8 cellular contexts compared by ENCODE assay signal in the genomic region with DNA sequence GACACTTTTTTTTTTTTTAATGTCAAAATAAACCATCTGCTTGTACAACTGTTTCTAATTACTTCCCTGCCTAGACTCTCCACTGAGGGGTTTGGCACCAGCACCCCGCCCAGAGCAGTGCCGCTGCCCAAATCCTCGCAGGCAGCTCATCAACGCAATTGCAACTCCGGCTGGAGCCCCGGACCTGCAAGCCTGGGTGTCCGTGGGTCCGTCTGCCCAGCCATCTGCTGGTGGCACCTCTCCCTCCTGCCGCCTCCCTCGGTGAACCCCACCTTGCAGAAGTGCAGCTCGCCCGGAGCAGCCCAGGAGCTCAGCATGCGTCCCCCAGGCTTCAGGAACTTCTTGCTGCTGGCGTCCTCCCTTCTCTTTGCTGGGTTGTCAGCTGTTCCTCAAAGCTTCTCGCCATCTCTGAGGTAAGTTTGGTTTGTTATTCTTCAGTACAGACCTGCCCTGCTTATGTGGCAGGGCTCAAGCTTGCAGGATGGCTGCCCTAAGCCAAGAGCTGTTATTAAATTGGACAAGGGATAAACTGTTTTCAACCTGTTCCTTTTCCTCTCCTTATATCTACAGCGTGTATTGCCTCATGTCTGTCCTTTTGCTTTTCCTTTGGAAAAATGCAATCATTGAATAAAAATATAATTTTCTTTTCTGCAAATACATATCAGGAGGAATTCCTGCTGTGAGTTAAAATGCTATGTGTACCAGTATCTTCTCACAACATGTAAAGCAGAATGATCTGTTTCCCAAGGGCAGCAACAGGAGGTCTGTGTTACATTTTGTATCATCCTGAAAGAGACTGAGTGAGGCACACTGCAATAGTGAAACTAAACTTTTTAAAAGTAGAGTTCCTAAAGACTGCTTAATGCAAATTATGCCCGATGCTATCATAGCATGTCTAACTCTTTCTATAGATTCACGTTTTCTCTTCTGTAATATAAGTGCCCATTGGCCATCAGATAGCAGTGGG. TPM values are rescaled to one million over a fixed set of nuclear protein-coding genes. Genes with fewer than 3 reads are reported as not detected.
DNase-seq lines count a peak whose midpoint lies in the region; ATAC-seq and TF ChIP-seq lines count a peak whose summit lies in the region.

A gene with protein sequence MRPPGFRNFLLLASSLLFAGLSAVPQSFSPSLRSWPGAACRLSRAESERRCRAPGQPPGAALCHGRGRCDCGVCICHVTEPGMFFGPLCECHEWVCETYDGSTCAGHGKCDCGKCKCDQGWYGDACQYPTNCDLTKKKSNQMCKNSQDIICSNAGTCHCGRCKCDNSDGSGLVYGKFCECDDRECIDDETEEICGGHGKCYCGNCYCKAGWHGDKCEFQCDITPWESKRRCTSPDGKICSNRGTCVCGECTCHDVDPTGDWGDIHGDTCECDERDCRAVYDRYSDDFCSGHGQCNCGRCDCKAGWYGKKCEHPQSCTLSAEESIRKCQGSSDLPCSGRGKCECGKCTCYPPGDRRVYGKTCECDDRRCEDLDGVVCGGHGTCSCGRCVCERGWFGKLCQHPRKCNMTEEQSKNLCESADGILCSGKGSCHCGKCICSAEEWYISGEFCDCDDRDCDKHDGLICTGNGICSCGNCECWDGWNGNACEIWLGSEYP (plus strand): TSS at position 157 of the 967 bp plus-strand sequence. CDS start 159 bp downstream, at position 316.

- no peaks in the 10 kb centered on the region for H3K27me3 Mint-ChIP-seq in MCF 10A (ENCODE audit: insufficient read depth, unreplicated experiment)

- H2AK5ac ChIP-seq in mesenchymal stem cell (ENCODE audit: low read length, severe bottlenecking): peak within 1 kb of the TSS; percentile 79

- H3K27me3 ChIP-seq in mesenchymal stem cell (ENCODE audit: control insufficient read depth in 1 of 2, insufficient read depth in 1 of 2, low read length in 2 of 2) (no peaks in the 10 kb centered on the region), spleen (replicated peaks in 1 of 7) (peaks cover 0 to 32% (median 7%) of the 10 kb centered on the region in 7 donors)

- H3K14ac ChIP-seq in mesenchymal stem cell (ENCODE audit: low read length in 2 of 2): no peak within 1 kb of the TSS

- H3K4me1 ChIP-seq in mesenchymal stem cell (ENCODE audit: control insufficient read depth, insufficient read depth, low read depth, low read length) (peaks cover 19% of the 10 kb centered on the region), spleen (peaks cover 0 to 17% (median 3%) of the 10 kb centered on the region in 6 donors)

- TF ChIP-seq CTCF in MCF 10A (IDR thresholded peaks at IDR 0.05; ENCODE audit: unreplicated experiment): no peak
- no peak for TF ChIP-seq CTCF in spleen (IDR thresholded peaks at IDR 0.05 in 8 of 11, conservative IDR thresholded peaks at IDR 0.05 in 3 of 11)

- 92% methylated on average over 17 of the region's 18 CpGs for WGBS in mesenchymal stem cell
- 62 to 75% (median 73%) methylated on average over 18 of the region's 18 CpGs for WGBS in spleen, 5 donors

- H3K4ac ChIP-seq in mesenchymal stem cell (ENCODE audit: low read depth in 1 of 2, low read length in 2 of 2): peak within 1 kb of the TSS; percentile 0 to 87

- H4K8ac ChIP-seq in mesenchymal stem cell (ENCODE audit: low read length): peak within 1 kb of the TSS; percentile 77

- CTCF ChIA-PET in MCF 10A (lab: Yijun Ruan, JAX): interaction anchor here (0.6 to 1.9 kb wide), 3 partner anchors 229 to 1612 kb away, joined by 3 to 5 read pairs (median 3); no protein-coding TSS in a partner anchor

- H3K36me3 ChIP-seq in mesenchymal stem cell (ENCODE audit: control insufficient read depth in 1 of 2, insufficient read depth in 2 of 2, low read depth in 1 of 2, low read length in 2 of 2) (no peaks in the 10 kb centered on the region), spleen (no peaks in the 10 kb centered on the region)

- H3K36me3 Mint-ChIP-seq in MCF 10A (ENCODE audit: insufficient read depth, unreplicated experiment): no peaks in the 10 kb centered on the region

- no TSS peak for BruUV-seq in MCF 10A (replicated peaks; lab: Mats Ljungman, UMichigan)

- H3K4me3 Mint-ChIP-seq in MCF 10A (ENCODE audit: unreplicated experiment): no peak within 1 kb of the TSS

- peak within 1 kb of the TSS; percentile 79 for H3K27ac Mint-ChIP-seq in MCF 10A (ENCODE audit: low read depth, unreplicated experiment)

- no peak within 1 kb of the TSS for H3K27ac ChIP-seq in mesenchymal stem cell (ENCODE audit: low read length, poor library complexity, severe bottlenecking)
- no peak within 1 kb of the TSS for H3K27ac ChIP-seq in spleen

- POLR2A ChIA-PET in MCF 10A (lab: Yijun Ruan, JAX): interaction anchor here (0.6 to 0.9 kb wide), 3 partner anchors 14 to 167 kb away, joined by 3 read pairs; no protein-coding TSS in a partner anchor

- H2BK5ac ChIP-seq in mesenchymal stem cell (ENCODE audit: low read depth, low read length, poor library complexity, severe bottlenecking): no peak within 1 kb of the TSS

- peak within 1 kb of the TSS; percentile 5 to 79 for H3K18ac ChIP-seq in mesenchymal stem cell (ENCODE audit: low read depth in 1 of 2, low read length in 2 of 2)

- peak within 1 kb of the TSS in 1 of 2 experiments; percentile 93 for H3K4me3 ChIP-seq in mesenchymal stem cell (ENCODE audit: insufficient read depth in 1 of 2, low read depth in 1 of 2, low read length in 2 of 2)
- H3K4me3 ChIP-seq in spleen: peak within 1 kb of the TSS in 4 of 8 donors; percentile 14 to 58 (median 28)

- intact Hi-C loops in Right ventricle myocardium inferior (cut with DNase I): no loop called here
- intact Hi-C loops in cardiac septum (cut with DNase I): no loop called here
- intact Hi-C loops in MCF 10A (cut with micrococcal nuclease): loop anchor here (10.0 kb wide), 2 partner anchors 172 to 248 kb away; no protein-coding TSS in a partner anchor
- intact Hi-C loops in spleen (cut with DNase I; ENCODE audit: low total_unique reads): no loop called here

- H3K9me3 Mint-ChIP-seq in MCF 10A (ENCODE audit: unreplicated experiment): no peaks in the 10 kb centered on the region

- ATAC-seq in Right ventricle myocardium inferior (peak; percentile 81), HG03097 (IDR thresholded peaks at IDR 0.05; ENCODE audit: low FRiP score, unreplicated experiment) (peak; percentile 85)

- H3K9ac ChIP-seq in mesenchymal stem cell (ENCODE audit: low read length): peak within 1 kb of the TSS; percentile 91

- H2BK15ac ChIP-seq in mesenchymal stem cell (ENCODE audit: low read depth, poor library complexity, severe bottlenecking): no peak within 1 kb of the TSS

- peak within 1 kb of the TSS; percentile 85 for H2BK120ac ChIP-seq in mesenchymal stem cell (ENCODE audit: low read depth, low read length)

- DNase-seq in Right ventricle myocardium inferior (ENCODE audit: missing footprints) (no peak), cardiac septum (ENCODE audit: low spot score) (no peak), MCF 10A (ENCODE audit: unreplicated experiment) (no peak), mesenchymal stem cell (peak; percentile 14), spleen (no peak), erythroblast (lab: John Stamatoyannopoulos, UW) (no peak), NCI-H1930 (lab: John Stamatoyannopoulos, UW) (no peak)

- no peaks in the 10 kb centered on the region for H3K79me1 ChIP-seq in mesenchymal stem cell (replicated peaks; ENCODE audit: low read length, poor library complexity, severe bottlenecking)

- no peaks in the 10 kb centered on the region for H3K9me3 ChIP-seq in mesenchymal stem cell (ENCODE audit: control insufficient read depth, low read length)
- no peaks in the 10 kb centered on the region for H3K9me3 ChIP-seq in spleen

- peak within 1 kb of the TSS; percentile 86 for H4K91ac ChIP-seq in mesenchymal stem cell (ENCODE audit: low read length)

- H2AFZ ChIP-seq in mesenchymal stem cell (ENCODE audit: low read depth, low read length): peak within 1 kb of the TSS; percentile 36

- H3K4me1 Mint-ChIP-seq in MCF 10A (ENCODE audit: insufficient read depth, unreplicated experiment): peaks cover 49% of the 10 kb centered on the region

- H2BK12ac ChIP-seq in mesenchymal stem cell (ENCODE audit: low read length in 2 of 2): peak within 1 kb of the TSS; percentile 84 to 95

- H3K23ac ChIP-seq in mesenchymal stem cell (ENCODE audit: low read length in 2 of 2): no peak within 1 kb of the TSS

- H3K4me2 ChIP-seq in mesenchymal stem cell (ENCODE audit: low read length, poor library complexity, severe bottlenecking): peak within 1 kb of the TSS; percentile 70

- TF ChIP-seq POLR2A in spleen (IDR thresholded peaks at IDR 0.05) (no peak), erythroblast (IDR thresholded peaks at IDR 0.05; ENCODE audit: low read length) (no peak)

RNA-seq across cellular contexts. Expression of the gene that starts here (rescaled TPM):
- total RNA-seq in Right ventricle myocardium inferior: 8.6 TPM
- 9.2 TPM for total RNA-seq in cardiac septum
- total RNA-seq in MCF 10A (2022): 0.17 TPM in 1 of 2 replicates, not detected in the other
- polyA plus RNA-seq in mesenchymal stem cell (2013, experiment 1 of 2): 0.21 TPM
- polyA plus RNA-seq in mesenchymal stem cell (2013, experiment 2 of 2): 0.23 TPM
- 1 to 10 TPM in 3 of 7 donors, under 1 TPM in 3, not detected in 1; 0.72 to 1.3 (median 0.99) TPM for total RNA-seq in spleen
- 1 to 10 TPM in 1 of 3 donors, under 1 TPM in 2; 0.48 to 1.6 (median 0.59) TPM for polyA plus RNA-seq in spleen
